12 cellular contexts compared by ENCODE assay signal in genomic region chr15:66830358-66830757, GRCh38.
DNase-seq lines count a peak whose midpoint lies in the region; ATAC-seq and TF ChIP-seq lines count a peak whose summit lies in the region.
"Had no signal": no experiment of that assay in that cellular context is flagged by ENCODE, and none has a peak within 500 bp of the region (broad histone marks: within the 10 kb centered on the region; RNA-seq: fewer than 3 reads in every experiment).

No MANE protein-coding gene starts in this region.

- H3K27me3 ChIP-seq in body of pancreas: no peaks in the 10 kb centered on the region
- no peaks in the 10 kb centered on the region for H3K27me3 ChIP-seq in right atrium auricular region
- H3K27me3 ChIP-seq: hepatocyte, suprapubic skin had no signal

- TF ChIP-seq POLR2A in body of pancreas (IDR thresholded peaks at IDR 0.05): no peak

- H3K27ac ChIP-seq in body of pancreas (peak overlapping the region in 1 of 4 donors; percentile 26), right atrium auricular region (peak overlapping the region; percentile 48 to 71)
- H3K27ac ChIP-seq: hepatocyte, suprapubic skin had no signal

- intact Hi-C loops in body of pancreas (cut with DNase I): loop anchor here (5.0 kb wide), 1 partner anchor 52 kb away; no protein-coding TSS in a partner anchor

- no peak overlapping the region for H3K4me3 ChIP-seq in body of pancreas
- no peak overlapping the region for H3K4me3 ChIP-seq in right atrium auricular region
- H3K4me3 ChIP-seq: hepatocyte, suprapubic skin had no signal

- TF ChIP-seq CTCF in body of pancreas (IDR thresholded peaks at IDR 0.05) (no peak), right atrium auricular region (IDR thresholded peaks at IDR 0.05) (no peak)

- H3K9me3 ChIP-seq in body of pancreas (no peaks in the 10 kb centered on the region), right atrium auricular region (no peaks in the 10 kb centered on the region)
- H3K9me3 ChIP-seq: suprapubic skin had no signal

- H3K4me1 ChIP-seq in body of pancreas: no peaks in the 10 kb centered on the region
- H3K4me1 ChIP-seq in right atrium auricular region: peaks cover 0 to 22% of the 10 kb centered on the region in 2 donors
- H3K4me1 ChIP-seq: suprapubic skin had no signal

- DNase-seq in activated effector memory CD4-positive, alpha-beta T cell treated with anti-CD3 and anti-CD28 coated beads, Interleukin-2, amount 50 U/mL, for 16 hours: peak; percentile 27
- DNase-seq in activated effector memory CD4-positive, alpha-beta T cell treated with Interleukin-2 at 50 U/mL for 16 hours: no peak
- DNase-seq in body of pancreas (no peak), right atrium auricular region (ENCODE audit: low spot score) (no peak), activated gamma-delta T cell treated with Interleukin-2 at 50 U/mL for 16 hours (no peak), NCI-H524 (lab: John Stamatoyannopoulos, UW) (no peak), HuH-7.5 (ENCODE audit: low spot score) (no peak)
- DNase-seq: activated CD8-positive, alpha-beta T cell treated with anti-CD3 and anti-CD28 coated beads, Interleukin-2, amount 10 ng/mL, durations not matched to agents 7 days and 5 days; naive thymus-derived CD4-positive, alpha-beta T cell had no signal

- H3K36me3 ChIP-seq in body of pancreas (replicated peaks in 1 of 2; ENCODE audit: insufficient read depth in 1 of 2, low read depth in 2 of 2) (no peaks in the 10 kb centered on the region), right atrium auricular region (no peaks in the 10 kb centered on the region)
- H3K36me3 ChIP-seq: suprapubic skin had no signal

- ATAC-seq in body of pancreas (peak; percentile 45), GM21529 (IDR thresholded peaks at IDR 0.05; ENCODE audit: unreplicated experiment) (no peak)
- ATAC-seq: activated CD8-positive, alpha-beta T cell treated with anti-CD3 and anti-CD28 coated beads, Interleukin-2, amount 10 ng/mL, durations not matched to agents 7 days and 5 days; naive thymus-derived CD4-positive, alpha-beta T cell had no signal

- WGBS in body of pancreas, 2 donors: 45 to 56% methylated on average over 6 of the region's 6 CpGs
